In the genomic region with DNA sequence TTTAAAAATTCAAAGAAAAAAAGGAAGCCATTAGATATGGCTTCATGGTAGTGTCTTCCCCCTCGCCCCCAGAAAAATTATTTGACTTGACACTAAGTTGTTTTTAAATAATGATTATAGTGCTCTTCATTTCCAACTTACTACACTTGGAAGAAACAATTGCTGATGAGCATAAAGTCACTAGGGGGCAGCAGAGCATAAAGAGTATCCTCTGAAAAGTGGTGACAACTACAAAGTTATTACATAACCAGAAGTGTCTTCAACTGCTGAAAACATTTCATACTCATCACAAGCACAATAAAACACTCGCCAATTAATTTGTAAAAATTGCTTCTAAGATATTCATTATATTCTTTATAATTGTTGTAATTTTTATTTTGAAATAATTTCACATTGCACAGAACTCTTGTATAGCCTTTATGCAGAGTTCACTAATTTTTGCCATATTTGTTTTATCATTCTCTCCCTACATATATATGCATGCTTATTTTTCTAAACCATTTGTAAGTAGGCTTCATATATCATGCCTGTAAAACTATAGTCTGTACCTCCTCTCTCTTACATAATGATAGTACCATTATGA, we compare ENCODE assay signal across 8 cellular contexts.
DNase-seq lines count a peak whose midpoint lies in the region; ATAC-seq, FAIRE-seq and TF ChIP-seq lines count a peak whose summit lies in the region.

No MANE protein-coding gene starts in this region.

- DNase-seq in DMS53 (lab: John Stamatoyannopoulos, UW): peak; percentile 85
- DNase-seq in H54 (ENCODE audit: insufficient read length, low spot score): no peak
- peak; percentile 69 for DNase-seq in NCI-H1694 treated with DMSO at 0.1 percent for 48 hours (lab: John Stamatoyannopoulos, UW)
- DNase-seq in T-helper 22 cell (ENCODE audit: low read depth): peak; percentile 13
- DNase-seq in central memory CD4-positive, alpha-beta T cell: peak; percentile 62
- peak; percentile 75 for DNase-seq in kidney tubule cell (ENCODE audit: low spot score)
- DNase-seq in stimulated activated CD4-positive, alpha-beta T cell treated with anti-CD3 and anti-CD28 coated beads, Interleukin-4, amount 100 ng/mL, for 4 hours: peak; percentile 10 to 19

- no peak for ATAC-seq in HG03045 (IDR thresholded peaks at IDR 0.05; ENCODE audit: unreplicated experiment)

- FAIRE-seq in H54 (lab: Jason Lieb, UNC): peak; percentile 94

- no peak for TF ChIP-seq POLR2A in H54 (IDR thresholded peaks at IDR 0.05; ENCODE audit: low read depth, low read length)
